In the genomic region with DNA sequence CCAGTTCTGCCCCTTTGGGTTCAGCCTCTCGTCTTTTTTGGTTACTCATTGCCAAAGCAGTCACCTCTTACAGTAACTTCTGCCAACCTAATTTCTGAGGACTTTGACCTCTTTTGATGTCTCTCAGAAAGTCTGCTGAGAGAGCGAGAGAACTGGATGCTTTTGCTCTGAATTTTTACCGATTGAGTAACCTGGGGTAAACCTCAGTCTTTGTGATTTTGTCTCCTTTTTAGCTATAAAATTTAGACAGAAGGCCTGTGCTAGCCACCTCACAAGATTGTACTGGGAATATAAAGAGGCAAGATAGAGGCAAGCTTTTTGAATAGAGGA, we compare ENCODE assay signal across 1 cellular context.
TF ChIP-seq lines count a peak whose summit lies in the region.

No MANE protein-coding gene starts in this region.

TF ChIP-seq in HepG2, 621 proteins besides CTCF, POLR2A, EP300 and RAD21 (continued from another document):
- TF ChIP-seq, protein P1, sequence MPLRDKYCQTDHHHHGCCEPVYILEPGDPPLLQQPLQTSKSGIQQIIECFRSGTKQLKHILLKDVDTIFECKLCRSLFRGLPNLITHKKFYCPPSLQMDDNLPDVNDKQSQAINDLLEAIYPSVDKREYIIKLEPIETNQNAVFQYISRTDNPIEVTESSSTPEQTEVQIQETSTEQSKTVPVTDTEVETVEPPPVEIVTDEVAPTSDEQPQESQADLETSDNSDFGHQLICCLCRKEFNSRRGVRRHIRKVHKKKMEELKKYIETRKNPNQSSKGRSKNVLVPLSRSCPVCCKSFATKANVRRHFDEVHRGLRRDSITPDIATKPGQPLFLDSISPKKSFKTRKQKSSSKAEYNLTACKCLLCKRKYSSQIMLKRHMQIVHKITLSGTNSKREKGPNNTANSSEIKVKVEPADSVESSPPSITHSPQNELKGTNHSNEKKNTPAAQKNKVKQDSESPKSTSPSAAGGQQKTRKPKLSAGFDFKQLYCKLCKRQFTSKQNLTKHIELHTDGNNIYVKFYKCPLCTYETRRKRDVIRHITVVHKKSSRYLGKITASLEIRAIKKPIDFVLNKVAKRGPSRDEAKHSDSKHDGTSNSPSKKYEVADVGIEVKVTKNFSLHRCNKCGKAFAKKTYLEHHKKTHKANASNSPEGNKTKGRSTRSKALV (CRISPR knock-in tag; IDR thresholded peaks at IDR 0.05), result 0 out of 2 replicates have a peak, but pooled peaks have one; percentile 55
- TF ChIP-seq ZSCAN31 (CRISPR knock-in tag; IDR thresholded peaks at IDR 0.05; ENCODE audit: low read depth) (no peak), AKAP8 (CRISPR knock-in tag; IDR thresholded peaks at IDR 0.05) (no peak), ZNF292 (CRISPR knock-in tag; IDR thresholded peaks at IDR 0.05; ENCODE audit: borderline replicate concordance, low read depth) (peak; percentile 58; the same call in 1 of the 2 replicates), SP4 (CRISPR knock-in tag; IDR thresholded peaks at IDR 0.05) (no peak), ZKSCAN5 (CRISPR knock-in tag; IDR thresholded peaks at IDR 0.05) (no peak), TCF7 (IDR thresholded peaks at IDR 0.05; ENCODE audit: low read depth) (peak; percentile 88), MXI1 (IDR thresholded peaks at IDR 0.05; ENCODE audit: borderline replicate concordance, low read depth, low read length) (no peak; the same call in 2 of the 3 replicates), ATF1 (CRISPR knock-in tag; IDR thresholded peaks at IDR 0.05) (no peak), ZNF556 (CRISPR knock-in tag; IDR thresholded peaks at IDR 0.05; ENCODE audit: borderline replicate concordance) (peak; percentile 43; the same call in 1 of the 2 replicates), WIZ (CRISPR knock-in tag; IDR thresholded peaks at IDR 0.05) (no peak)
- TF ChIP-seq, protein P2, sequence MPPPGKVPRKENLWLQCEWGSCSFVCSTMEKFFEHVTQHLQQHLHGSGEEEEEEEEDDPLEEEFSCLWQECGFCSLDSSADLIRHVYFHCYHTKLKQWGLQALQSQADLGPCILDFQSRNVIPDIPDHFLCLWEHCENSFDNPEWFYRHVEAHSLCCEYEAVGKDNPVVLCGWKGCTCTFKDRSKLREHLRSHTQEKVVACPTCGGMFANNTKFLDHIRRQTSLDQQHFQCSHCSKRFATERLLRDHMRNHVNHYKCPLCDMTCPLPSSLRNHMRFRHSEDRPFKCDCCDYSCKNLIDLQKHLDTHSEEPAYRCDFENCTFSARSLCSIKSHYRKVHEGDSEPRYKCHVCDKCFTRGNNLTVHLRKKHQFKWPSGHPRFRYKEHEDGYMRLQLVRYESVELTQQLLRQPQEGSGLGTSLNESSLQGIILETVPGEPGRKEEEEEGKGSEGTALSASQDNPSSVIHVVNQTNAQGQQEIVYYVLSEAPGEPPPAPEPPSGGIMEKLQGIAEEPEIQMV (CRISPR knock-in tag; IDR thresholded peaks at IDR 0.05; ENCODE audit: low read depth), result no peak
- TF ChIP-seq, protein P3, sequence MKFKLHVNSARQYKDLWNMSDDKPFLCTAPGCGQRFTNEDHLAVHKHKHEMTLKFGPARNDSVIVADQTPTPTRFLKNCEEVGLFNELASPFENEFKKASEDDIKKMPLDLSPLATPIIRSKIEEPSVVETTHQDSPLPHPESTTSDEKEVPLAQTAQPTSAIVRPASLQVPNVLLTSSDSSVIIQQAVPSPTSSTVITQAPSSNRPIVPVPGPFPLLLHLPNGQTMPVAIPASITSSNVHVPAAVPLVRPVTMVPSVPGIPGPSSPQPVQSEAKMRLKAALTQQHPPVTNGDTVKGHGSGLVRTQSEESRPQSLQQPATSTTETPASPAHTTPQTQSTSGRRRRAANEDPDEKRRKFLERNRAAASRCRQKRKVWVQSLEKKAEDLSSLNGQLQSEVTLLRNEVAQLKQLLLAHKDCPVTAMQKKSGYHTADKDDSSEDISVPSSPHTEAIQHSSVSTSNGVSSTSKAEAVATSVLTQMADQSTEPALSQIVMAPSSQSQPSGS (CRISPR knock-in tag; IDR thresholded peaks at IDR 0.05), result no peak
- TF ChIP-seq, protein P4, sequence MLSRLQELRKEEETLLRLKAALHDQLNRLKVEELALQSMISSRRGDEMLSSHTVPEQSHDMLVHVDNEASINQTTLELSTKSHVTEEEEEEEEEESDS (CRISPR knock-in tag; IDR thresholded peaks at IDR 0.05; ENCODE audit: borderline replicate concordance), result no peak
